In the genomic region with DNA sequence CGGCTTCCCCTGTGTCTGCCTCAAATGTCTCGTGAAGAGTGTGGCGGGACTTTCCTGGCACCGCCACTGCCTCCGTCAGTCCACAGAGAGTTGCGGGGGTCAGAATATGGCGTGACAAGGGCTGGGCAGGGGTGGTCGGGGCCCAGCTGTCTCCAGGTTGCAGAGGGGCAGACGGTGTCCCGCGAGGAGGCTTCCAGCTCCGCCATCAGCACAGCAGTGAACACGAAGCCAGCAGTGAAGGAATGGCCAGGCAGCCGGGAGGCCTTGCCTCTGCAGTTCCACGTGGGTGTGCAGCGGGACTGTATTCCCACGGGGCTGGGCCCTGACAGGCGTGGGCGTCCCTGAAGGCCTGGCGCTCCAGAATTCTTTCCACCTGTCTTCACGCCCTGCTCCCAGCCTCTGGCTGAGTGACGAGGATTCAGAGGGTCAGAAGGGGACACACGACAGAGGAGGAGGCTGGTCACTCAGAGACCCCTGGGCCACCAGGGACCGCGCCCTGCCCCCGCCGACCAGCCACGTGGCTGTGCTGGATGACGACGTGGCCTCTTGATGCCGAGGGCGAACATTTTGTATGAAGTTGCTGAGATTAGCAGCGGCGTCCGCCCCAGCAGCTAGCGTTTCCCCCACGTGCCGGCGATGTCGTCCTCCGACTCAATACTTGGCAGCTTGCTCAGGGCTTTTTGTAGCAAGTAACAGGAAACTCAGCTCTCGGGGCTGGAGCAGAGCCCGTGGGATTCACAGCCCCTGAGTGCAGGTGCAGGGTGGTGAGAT, we compare ENCODE assay signal across 19 cellular contexts. TPM values are rescaled to one million over a fixed set of nuclear protein-coding genes. Genes with fewer than 3 reads are reported as not detected.
"Had no signal": no experiment of that assay in that cellular context is flagged by ENCODE, and none has a peak within 500 bp of the region (broad histone marks: within the 10 kb centered on the region; RNA-seq: fewer than 3 reads in every experiment).

No MANE protein-coding gene starts in this region.

- ATAC-seq: esophagus mucosa; naive thymus-derived CD4-positive, alpha-beta T cell had no signal

- H3K4me3 ChIP-seq: lung, thyroid gland had no signal

- H3K27me3 ChIP-seq: thyroid gland had no signal

- H3K4me1 ChIP-seq: thyroid gland had no signal

- H3K9me3 ChIP-seq: thyroid gland had no signal

- H3K27ac ChIP-seq: thyroid gland had no signal

- H3K36me3 ChIP-seq: thyroid gland had no signal

- DNase-seq: activated B cell treated with CpG ODN at 0.5 μM for 24 hours; activated CD4-positive, alpha-beta memory T cell treated with anti-CD3 and anti-CD28 coated beads, Interleukin-2, amount 10 ng/mL, durations not matched to agents 7 days and 5 days; activated CD4-positive, alpha-beta T cell treated with anti-CD3 and anti-CD28 coated beads for 4 hours; activated effector memory CD4-positive, alpha-beta T cell treated with anti-CD3 and anti-CD28 coated beads, Interleukin-2, amount 50 U/mL, for 16 hours; activated T-cell treated with anti-CD3 and anti-CD28 coated beads for 4 hours; dermis blood vessel endothelial cell; effector memory CD4-positive, alpha-beta T cell; hypothalamus; naive thymus-derived CD4-positive, alpha-beta T cell; stimulated activated CD4-positive, alpha-beta T cell treated with anti-CD3 and anti-CD28 coated beads, Interleukin-1b, Interleukin-23, amount 100 ng/mL, for 48 hours; T-helper 1 cell; T-helper 9 cell; thyroid gland had no signal

- FAIRE-seq: endothelial cell of umbilical vein, frontal cortex had no signal

RNA-seq across cellular contexts. Expression of gene GALNT9, which starts 25.0 kb away (rescaled TPM):
- total RNA-seq: activated B cell treated with CpG ODN at 0.5 μM for 24 hours; activated CD4-positive, alpha-beta memory T cell treated with anti-CD3 and anti-CD28 coated beads, Interleukin-2, amount 10 ng/mL, durations not matched to agents 7 days and 5 days; cardiac septum; esophagus mucosa; mesenteric fat pad; naive thymus-derived CD4-positive, alpha-beta T cell had no signal
- polyA plus RNA-seq: naive thymus-derived CD4-positive, alpha-beta T cell had no signal
